Comparison of ENCODE assay signal across 7 cellular contexts in the genomic region with DNA sequence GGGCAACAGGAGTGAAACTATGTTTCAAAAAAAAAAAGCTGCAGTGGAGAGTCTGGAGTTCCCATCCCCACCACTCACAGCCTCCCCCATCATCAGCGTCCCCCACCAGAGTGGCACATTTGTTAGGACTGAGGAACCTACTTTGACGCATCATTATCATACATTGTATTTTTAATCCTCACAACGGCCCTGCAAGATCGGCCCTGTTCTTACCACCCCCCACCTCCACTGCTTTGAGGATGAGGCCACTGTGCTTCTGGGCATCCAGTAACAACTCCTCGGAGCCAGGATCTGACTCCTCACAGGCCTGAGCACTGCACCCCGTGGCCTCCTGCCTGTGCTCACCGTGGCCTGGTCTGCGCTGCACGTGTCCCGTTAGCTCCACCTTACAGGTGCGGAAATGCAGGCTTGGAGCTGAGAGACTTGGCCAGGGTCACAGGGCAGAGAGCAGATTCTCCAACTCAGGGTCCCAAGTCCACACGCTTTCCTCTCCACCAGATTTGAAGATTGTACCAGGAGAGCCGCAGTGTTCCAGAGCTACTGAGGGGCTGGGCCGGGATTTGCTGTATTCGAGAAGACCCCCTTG. TPM values are rescaled to one million over a fixed set of nuclear protein-coding genes. Genes with fewer than 3 reads are reported as not detected.
"Had no signal": no experiment of that assay in that cellular context is flagged by ENCODE, and none has a peak within 500 bp of the region (broad histone marks: within the 10 kb centered on the region; RNA-seq: fewer than 3 reads in every experiment).

No MANE protein-coding gene starts in this region.

RNA-seq across cellular contexts. Expression of a gene that starts 32.3 kb away (rescaled TPM):
- total RNA-seq: activated CD8-positive, alpha-beta T cell treated with anti-CD3 and anti-CD28 coated beads for 36 hours; activated T-cell treated with anti-CD3 and anti-CD28 coated beads, Interleukin-2, amount 50 U/mL, for 4 hours; astrocyte; IMR-90; M059J; PC-3; T-helper 2 cell treated with Interferon-gamma antibody and Interleukin-4, amounts not matched to agents 100 ng/mL and 5 ng/mL, for 36 hours had no signal
